Comparison of ENCODE assay signal across 10 cellular contexts in the genomic region with DNA sequence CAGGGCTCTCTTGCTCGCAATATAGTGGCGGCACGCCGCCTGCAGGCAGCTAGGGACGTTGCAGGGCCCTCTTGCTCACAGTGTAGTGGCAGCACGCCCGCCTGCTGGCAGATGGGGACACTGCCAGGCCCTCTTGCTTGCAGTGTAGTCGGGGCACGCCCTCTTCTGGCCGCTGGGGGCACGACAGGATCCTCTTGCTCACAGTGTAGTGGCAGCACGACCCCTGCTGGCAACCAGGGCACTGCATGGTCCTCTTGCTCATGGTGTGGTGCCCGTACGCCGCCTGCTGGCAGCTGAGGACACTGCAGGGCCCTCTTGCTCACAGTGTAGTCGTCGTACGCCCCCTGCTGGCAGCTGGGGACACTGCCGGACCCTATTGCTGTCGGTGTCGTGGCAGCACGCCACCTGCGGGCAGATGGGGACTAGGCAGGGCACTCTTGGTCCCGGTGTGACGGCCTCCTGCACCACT. TPM values are rescaled to one million over a fixed set of nuclear protein-coding genes. Genes with fewer than 3 reads are reported as not detected.
DNase-seq lines count a peak whose midpoint lies in the region; ATAC-seq and TF ChIP-seq lines count a peak whose summit lies in the region.
"Not testable (repeated sequence)": the region's sequence is repeated elsewhere in the genome, so short reads cannot be mapped to it uniquely, and the experiment has no call there.
"Had no signal": no experiment of that assay in that cellular context is flagged by ENCODE, and none has a peak within 500 bp of the region (broad histone marks: within the 10 kb centered on the region; RNA-seq: fewer than 3 reads in every experiment).

No MANE protein-coding gene starts in this region.

- not testable (repeated sequence) for H3K4me3 ChIP-seq in LNCaP clone FGC (ENCODE audit: low read depth, low read length); lower lobe of right lung

- H3K4me3 Mint-ChIP-seq in activated CD4-positive, alpha-beta memory T cell treated with anti-CD3 and anti-CD28 coated beads, Interleukin-2, amount 10 ng/mL, durations not matched to agents 7 days and 5 days; central memory CD8-positive, alpha-beta T cell; stimulated activated effector memory CD8-positive, alpha-beta T cell treated with anti-CD3 and anti-CD28 coated beads, Interleukin-12 subunit alpha, Interleukin-12 subunit beta, amount 100 ng/mL, for 72 hours: not testable (repeated sequence)

- peaks cover 13% of the 10 kb centered on the region for H3K4me1 Mint-ChIP-seq in activated CD4-positive, alpha-beta memory T cell treated with anti-CD3 and anti-CD28 coated beads, Interleukin-2, amount 10 ng/mL, durations not matched to agents 7 days and 5 days
- H3K4me1 Mint-ChIP-seq in central memory CD8-positive, alpha-beta T cell: peaks cover 10% of the 10 kb centered on the region
- not testable (repeated sequence) for H3K4me1 Mint-ChIP-seq in stimulated activated effector memory CD8-positive, alpha-beta T cell treated with anti-CD3 and anti-CD28 coated beads, Interleukin-12 subunit alpha, Interleukin-12 subunit beta, amount 100 ng/mL, for 72 hours

- CTCF ChIA-PET in GM10248 (lab: Yijun Ruan, JAX); activated CD4-positive, alpha-beta memory T cell treated with anti-CD3 and anti-CD28 coated beads, Interleukin-2, amount 10 ng/mL, durations not matched to agents 7 days and 5 days (lab: Charles Lee): not testable (repeated sequence)

- not testable (repeated sequence) for H3K9me3 Mint-ChIP-seq in activated CD4-positive, alpha-beta memory T cell treated with anti-CD3 and anti-CD28 coated beads, Interleukin-2, amount 10 ng/mL, durations not matched to agents 7 days and 5 days; central memory CD8-positive, alpha-beta T cell; stimulated activated effector memory CD8-positive, alpha-beta T cell treated with anti-CD3 and anti-CD28 coated beads, Interleukin-12 subunit alpha, Interleukin-12 subunit beta, amount 100 ng/mL, for 72 hours

- not testable (repeated sequence) for H3K27me3 ChIP-seq in lower lobe of right lung (ENCODE audit: low read depth)

- not testable (repeated sequence) for H3K4me1 ChIP-seq in lower lobe of right lung

- ATAC-seq in GM19468 (IDR thresholded peaks at IDR 0.05; ENCODE audit: extremely low read depth, unreplicated experiment): peak; percentile 61
- peak; percentile 79 for ATAC-seq in HG02970 (IDR thresholded peaks at IDR 0.05; ENCODE audit: low FRiP score, unreplicated experiment)
- ATAC-seq in central memory CD8-positive, alpha-beta T cell (replicated peaks; ENCODE audit: extremely low read depth, poor library complexity, severe bottlenecking): peak; percentile 47
- ATAC-seq in lower lobe of right lung: peak; percentile 85 to 88
- ATAC-seq in stimulated activated effector memory CD8-positive, alpha-beta T cell treated with anti-CD3 and anti-CD28 coated beads, Interleukin-12 subunit alpha, Interleukin-12 subunit beta, amount 100 ng/mL, for 72 hours: peak; percentile 83

- not testable (repeated sequence) for H3K9me3 ChIP-seq in lower lobe of right lung

- intact Hi-C loops in lower lobe of right lung (cut with DNase I): not testable (repeated sequence)

- H3K27ac Mint-ChIP-seq in activated CD4-positive, alpha-beta memory T cell treated with anti-CD3 and anti-CD28 coated beads, Interleukin-2, amount 10 ng/mL, durations not matched to agents 7 days and 5 days; central memory CD8-positive, alpha-beta T cell (ENCODE audit: low read depth); stimulated activated effector memory CD8-positive, alpha-beta T cell treated with anti-CD3 and anti-CD28 coated beads, Interleukin-12 subunit alpha, Interleukin-12 subunit beta, amount 100 ng/mL, for 72 hours: not testable (repeated sequence)

- not testable (repeated sequence) for H3K27ac ChIP-seq in lower lobe of right lung

- POLR2A ChIA-PET in GM10248 (lab: Yijun Ruan, JAX): not testable (repeated sequence)
- POLR2A ChIA-PET in activated CD4-positive, alpha-beta memory T cell treated with anti-CD3 and anti-CD28 coated beads, Interleukin-2, amount 10 ng/mL, durations not matched to agents 7 days and 5 days (lab: Charles Lee): interaction anchor here (0.7 kb wide), 1 partner anchor 16 kb away, joined by 3 read pairs; no protein-coding TSS in a partner anchor

- not testable (repeated sequence) for H3K27me3 Mint-ChIP-seq in activated CD4-positive, alpha-beta memory T cell treated with anti-CD3 and anti-CD28 coated beads, Interleukin-2, amount 10 ng/mL, durations not matched to agents 7 days and 5 days; central memory CD8-positive, alpha-beta T cell

- DNase-seq in GM10248 (ENCODE audit: extremely low spot score); LNCaP clone FGC (ENCODE audit: low read depth): not testable (repeated sequence)
- DNase-seq in activated CD4-positive, alpha-beta memory T cell treated with anti-CD3 and anti-CD28 coated beads, Interleukin-2, amount 10 ng/mL, durations not matched to agents 7 days and 5 days: peak; percentile 70
- DNase-seq in central memory CD8-positive, alpha-beta T cell (ENCODE audit: low spot score in 2 of 2): peak in 1 of 2 donors; percentile 45
- DNase-seq in lower lobe of right lung: peak; percentile 58
- DNase-seq in stimulated activated effector memory CD8-positive, alpha-beta T cell treated with anti-CD3 and anti-CD28 coated beads, Interleukin-12 subunit alpha, Interleukin-12 subunit beta, amount 100 ng/mL, for 72 hours (ENCODE audit: low spot score in 2 of 2): peak; percentile 6 to 72

- H3K36me3 ChIP-seq in lower lobe of right lung: not testable (repeated sequence)

- not testable (repeated sequence) for H3K36me3 Mint-ChIP-seq in activated CD4-positive, alpha-beta memory T cell treated with anti-CD3 and anti-CD28 coated beads, Interleukin-2, amount 10 ng/mL, durations not matched to agents 7 days and 5 days (ENCODE audit: low read depth); central memory CD8-positive, alpha-beta T cell (ENCODE audit: insufficient read depth); stimulated activated effector memory CD8-positive, alpha-beta T cell treated with anti-CD3 and anti-CD28 coated beads, Interleukin-12 subunit alpha, Interleukin-12 subunit beta, amount 100 ng/mL, for 72 hours

- TF ChIP-seq CTCF in GM10248 (IDR thresholded peaks at IDR 0.05; ENCODE audit: control extremely low read depth, extremely low read depth, low read depth, missing control alignments): peak; percentile 30
- TF ChIP-seq CTCF in LNCaP clone FGC (IDR thresholded peaks at IDR 0.05; ENCODE audit: control insufficient read depth, extremely low read depth, insufficient read depth): peak; percentile 30
- TF ChIP-seq CTCF in lower lobe of right lung (IDR thresholded peaks at IDR 0.05): not testable (repeated sequence)

RNA-seq across cellular contexts. Expression of a gene that starts 3.0 kb away (rescaled TPM):
- total RNA-seq in activated CD4-positive, alpha-beta memory T cell treated with anti-CD3 and anti-CD28 coated beads, Interleukin-2, amount 10 ng/mL, durations not matched to agents 7 days and 5 days: not detected
- total RNA-seq in lower lobe of right lung: not detected
- total RNA-seq: occipital lobe, ureter had no signal

RNA-seq across cellular contexts. Expression of a gene that starts 17.3 kb away (rescaled TPM):
- 10 to 100 TPM; 39.3 to 44.5 TPM for total RNA-seq in activated CD4-positive, alpha-beta memory T cell treated with anti-CD3 and anti-CD28 coated beads, Interleukin-2, amount 10 ng/mL, durations not matched to agents 7 days and 5 days
- total RNA-seq in lower lobe of right lung: 54.2 TPM

RNA-seq across cellular contexts. Expression of a gene that starts 17.6 kb away (rescaled TPM):
- total RNA-seq in activated CD4-positive, alpha-beta memory T cell treated with anti-CD3 and anti-CD28 coated beads, Interleukin-2, amount 10 ng/mL, durations not matched to agents 7 days and 5 days: 100 to 1,000 TPM in 1 of 2 experiments, 10 to 100 TPM in 1; 98.7 to 103 TPM
- total RNA-seq in lower lobe of right lung: 103 TPM

RNA-seq across cellular contexts. Expression of a gene that starts 46.3 kb away (rescaled TPM):
- total RNA-seq in activated CD4-positive, alpha-beta memory T cell treated with anti-CD3 and anti-CD28 coated beads, Interleukin-2, amount 10 ng/mL, durations not matched to agents 7 days and 5 days: 10 to 100 TPM; 11.6 to 16.3 TPM
- total RNA-seq in lower lobe of right lung: 17.6 TPM

RNA-seq across cellular contexts. Expression of a gene that starts 46.9 kb away (rescaled TPM):
- 100 to 1,000 TPM; 156 to 160 TPM for total RNA-seq in activated CD4-positive, alpha-beta memory T cell treated with anti-CD3 and anti-CD28 coated beads, Interleukin-2, amount 10 ng/mL, durations not matched to agents 7 days and 5 days
- total RNA-seq in lower lobe of right lung: 89.5 TPM
